1 cellular context compared by ENCODE assay signal in the genomic region with DNA sequence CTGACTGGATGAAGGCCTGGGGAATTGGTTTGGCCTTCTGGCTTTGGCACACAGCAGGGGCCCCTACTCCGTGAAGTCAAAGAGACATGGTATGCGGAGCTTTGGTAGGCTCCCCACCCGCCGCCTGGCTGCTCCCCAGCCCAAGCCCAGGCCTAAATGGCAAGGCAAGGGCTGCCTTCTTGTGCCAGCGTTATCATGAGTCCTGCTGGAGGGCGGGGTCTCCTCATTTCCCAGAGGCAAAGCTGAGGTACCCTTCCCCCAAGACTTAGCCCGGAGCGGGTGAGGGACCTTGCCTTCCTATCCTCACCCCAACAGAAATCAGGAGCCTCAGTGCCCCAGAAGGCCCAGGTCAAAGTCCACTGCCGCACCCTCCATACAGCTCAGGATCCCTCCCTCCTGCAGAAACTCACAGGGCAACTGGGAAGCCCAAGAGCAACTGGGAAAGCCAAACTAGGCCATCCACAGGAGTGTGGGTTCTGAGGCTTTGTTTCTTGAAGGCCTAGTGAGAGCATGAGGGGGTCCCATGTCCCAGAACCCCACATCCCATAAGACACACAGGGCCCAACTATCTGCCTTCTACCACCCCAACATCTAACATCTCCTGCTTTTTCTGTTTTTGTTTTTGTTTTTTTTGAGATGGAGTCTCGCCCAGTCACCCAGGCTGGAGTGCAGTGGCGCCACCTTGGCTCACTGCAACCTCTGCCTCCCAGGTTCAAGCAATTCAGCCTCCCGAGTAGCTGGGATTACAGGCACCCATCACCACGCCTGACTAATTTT.
TF ChIP-seq lines count a peak whose summit lies in the region.

No MANE protein-coding gene starts in this region.

TF ChIP-seq in HepG2, 621 proteins besides CTCF, POLR2A, EP300 and RAD21 (continues in another document):
- TF ChIP-seq ZFP91 (CRISPR knock-in tag; IDR thresholded peaks at IDR 0.05; ENCODE audit: borderline replicate concordance), result peak; percentile 21; the same call in 1 of the 2 replicates
- TF ChIP-seq THRA (CRISPR knock-in tag; IDR thresholded peaks at IDR 0.05; ENCODE audit: borderline replicate concordance), result no peak
- TF ChIP-seq ZNF670 (CRISPR knock-in tag; IDR thresholded peaks at IDR 0.05; ENCODE audit: borderline replicate concordance), result no peak
- TF ChIP-seq ZNF768 (CRISPR knock-in tag; IDR thresholded peaks at IDR 0.05), result 0 out of 2 replicates have a peak, but pooled peaks have one; percentile 4
- TF ChIP-seq SMAD1 (CRISPR knock-in tag; IDR thresholded peaks at IDR 0.05; ENCODE audit: borderline replicate concordance, low read depth), result no peak
- no peak for TF ChIP-seq KLF16 (CRISPR knock-in tag; IDR thresholded peaks at IDR 0.05)
- TF ChIP-seq NBN (conservative IDR thresholded peaks at IDR 0.05), result no peak
- no peak for TF ChIP-seq ZFP62 (CRISPR knock-in tag; IDR thresholded peaks at IDR 0.05)
- no peak for TF ChIP-seq RBFOX2 (IDR thresholded peaks at IDR 0.05; ENCODE audit: low read depth, low read length)
- TF ChIP-seq ZNF788 (CRISPR knock-in tag; IDR thresholded peaks at IDR 0.05; ENCODE audit: borderline replicate concordance), result no peak
- no peak for TF ChIP-seq ZNF83 (CRISPR knock-in tag; IDR thresholded peaks at IDR 0.05; ENCODE audit: borderline replicate concordance)
- TF ChIP-seq ZSCAN9 (CRISPR knock-in tag; IDR thresholded peaks at IDR 0.05; ENCODE audit: borderline replicate concordance), result no peak
- TF ChIP-seq ZNF556 (CRISPR knock-in tag; IDR thresholded peaks at IDR 0.05; ENCODE audit: borderline replicate concordance), result no peak
- 0 out of 2 replicates have a peak, but pooled peaks have one; percentile 8 for TF ChIP-seq MTA1 (CRISPR knock-in tag; IDR thresholded peaks at IDR 0.05; ENCODE audit: borderline replicate concordance)
- no peak for TF ChIP-seq HHEX (CRISPR knock-in tag; IDR thresholded peaks at IDR 0.05)
- TF ChIP-seq IRF1 (CRISPR knock-in tag; IDR thresholded peaks at IDR 0.05; ENCODE audit: low read depth), result no peak
- TF ChIP-seq MXI1 (IDR thresholded peaks at IDR 0.05; ENCODE audit: borderline replicate concordance, low read depth, low read length), result no peak
- TF ChIP-seq ETV6 (CRISPR knock-in tag; conservative IDR thresholded peaks at IDR 0.05), result no peak
- TF ChIP-seq SIX4 (CRISPR knock-in tag; IDR thresholded peaks at IDR 0.05), result no peak
- TF ChIP-seq EED (CRISPR knock-in tag; IDR thresholded peaks at IDR 0.05), result no peak
- TF ChIP-seq DNMT3B (CRISPR knock-in tag; conservative IDR thresholded peaks at IDR 0.05), result no peak
- TF ChIP-seq SAP130 (CRISPR knock-in tag; IDR thresholded peaks at IDR 0.05; ENCODE audit: low read depth), result no peak
- TF ChIP-seq TEAD3 (CRISPR knock-in tag; optimal IDR thresholded peaks at IDR 0.05; ENCODE audit: borderline replicate concordance), result peak; percentile 33
- no peak for TF ChIP-seq MXD4 (CRISPR knock-in tag; IDR thresholded peaks at IDR 0.05)
- no peak for TF ChIP-seq ZNF704 (CRISPR knock-in tag; IDR thresholded peaks at IDR 0.05; ENCODE audit: borderline replicate concordance)
- TF ChIP-seq ZNF639 (CRISPR knock-in tag; conservative IDR thresholded peaks at IDR 0.05), result no peak
- 0 out of 2 replicates have a peak, but pooled peaks have one; percentile 31 for TF ChIP-seq HNF4G (IDR thresholded peaks at IDR 0.05; ENCODE audit: borderline replicate concordance, low read depth, low read length)
- TF ChIP-seq HNF4G (CRISPR knock-in tag; IDR thresholded peaks at IDR 0.05; ENCODE audit: borderline replicate concordance, low read depth), result no peak
- TF ChIP-seq CSRNP1 (CRISPR knock-in tag; IDR thresholded peaks at IDR 0.05), result no peak
- TF ChIP-seq, protein P1, sequence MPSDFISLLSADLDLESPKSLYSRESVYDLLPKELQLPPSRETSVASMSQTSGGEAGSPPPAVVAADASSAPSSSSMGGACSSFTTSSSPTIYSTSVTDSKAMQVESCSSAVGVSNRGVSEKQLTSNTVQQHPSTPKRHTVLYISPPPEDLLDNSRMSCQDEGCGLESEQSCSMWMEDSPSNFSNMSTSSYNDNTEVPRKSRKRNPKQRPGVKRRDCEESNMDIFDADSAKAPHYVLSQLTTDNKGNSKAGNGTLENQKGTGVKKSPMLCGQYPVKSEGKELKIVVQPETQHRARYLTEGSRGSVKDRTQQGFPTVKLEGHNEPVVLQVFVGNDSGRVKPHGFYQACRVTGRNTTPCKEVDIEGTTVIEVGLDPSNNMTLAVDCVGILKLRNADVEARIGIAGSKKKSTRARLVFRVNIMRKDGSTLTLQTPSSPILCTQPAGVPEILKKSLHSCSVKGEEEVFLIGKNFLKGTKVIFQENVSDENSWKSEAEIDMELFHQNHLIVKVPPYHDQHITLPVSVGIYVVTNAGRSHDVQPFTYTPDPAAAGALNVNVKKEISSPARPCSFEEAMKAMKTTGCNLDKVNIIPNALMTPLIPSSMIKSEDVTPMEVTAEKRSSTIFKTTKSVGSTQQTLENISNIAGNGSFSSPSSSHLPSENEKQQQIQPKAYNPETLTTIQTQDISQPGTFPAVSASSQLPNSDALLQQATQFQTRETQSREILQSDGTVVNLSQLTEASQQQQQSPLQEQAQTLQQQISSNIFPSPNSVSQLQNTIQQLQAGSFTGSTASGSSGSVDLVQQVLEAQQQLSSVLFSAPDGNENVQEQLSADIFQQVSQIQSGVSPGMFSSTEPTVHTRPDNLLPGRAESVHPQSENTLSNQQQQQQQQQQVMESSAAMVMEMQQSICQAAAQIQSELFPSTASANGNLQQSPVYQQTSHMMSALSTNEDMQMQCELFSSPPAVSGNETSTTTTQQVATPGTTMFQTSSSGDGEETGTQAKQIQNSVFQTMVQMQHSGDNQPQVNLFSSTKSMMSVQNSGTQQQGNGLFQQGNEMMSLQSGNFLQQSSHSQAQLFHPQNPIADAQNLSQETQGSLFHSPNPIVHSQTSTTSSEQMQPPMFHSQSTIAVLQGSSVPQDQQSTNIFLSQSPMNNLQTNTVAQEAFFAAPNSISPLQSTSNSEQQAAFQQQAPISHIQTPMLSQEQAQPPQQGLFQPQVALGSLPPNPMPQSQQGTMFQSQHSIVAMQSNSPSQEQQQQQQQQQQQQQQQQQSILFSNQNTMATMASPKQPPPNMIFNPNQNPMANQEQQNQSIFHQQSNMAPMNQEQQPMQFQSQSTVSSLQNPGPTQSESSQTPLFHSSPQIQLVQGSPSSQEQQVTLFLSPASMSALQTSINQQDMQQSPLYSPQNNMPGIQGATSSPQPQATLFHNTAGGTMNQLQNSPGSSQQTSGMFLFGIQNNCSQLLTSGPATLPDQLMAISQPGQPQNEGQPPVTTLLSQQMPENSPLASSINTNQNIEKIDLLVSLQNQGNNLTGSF (CRISPR knock-in tag; IDR thresholded peaks at IDR 0.05), result no peak
- TF ChIP-seq IRF9 (CRISPR knock-in tag; IDR thresholded peaks at IDR 0.05; ENCODE audit: borderline replicate concordance), result no peak
- TF ChIP-seq RNF2 (conservative IDR thresholded peaks at IDR 0.05; ENCODE audit: low read depth), result no peak
- no peak for TF ChIP-seq TCF7 (IDR thresholded peaks at IDR 0.05; ENCODE audit: low read depth)
- no peak for TF ChIP-seq ZNF143 (CRISPR knock-in tag; IDR thresholded peaks at IDR 0.05)
- TF ChIP-seq UBTF (CRISPR knock-in tag; IDR thresholded peaks at IDR 0.05), result 0 out of 2 replicates have a peak, but pooled peaks have one; percentile 2
- no peak for TF ChIP-seq FOXP1 (IDR thresholded peaks at IDR 0.05)
- TF ChIP-seq FOXP1 (CRISPR knock-in tag; IDR thresholded peaks at IDR 0.05), result no peak
- no peak for TF ChIP-seq RFXAP (CRISPR knock-in tag; IDR thresholded peaks at IDR 0.05; ENCODE audit: borderline replicate concordance)
- TF ChIP-seq HNF4A (CRISPR knock-in tag; IDR thresholded peaks at IDR 0.05), result peak; percentile 41; the same call in 1 of the 2 replicates
